8 cellular contexts compared by ENCODE assay signal in genomic region chr3:184361532-184361931, GRCh38. TPM values are rescaled to one million over a fixed set of nuclear protein-coding genes. Genes with fewer than 3 reads are reported as not detected.
DNase-seq lines count a peak whose midpoint lies in the region; ATAC-seq and TF ChIP-seq lines count a peak whose summit lies in the region.

Gene CLCN2 (minus strand): TSS chr3:184361605. CDS start chr3:184361479, 126 bp downstream.
Gene POLR2H (plus strand): TSS chr3:184361710. CDS start chr3:184363493, 1,783 bp downstream.

- H2AFZ ChIP-seq in PC-9 = peak within 1 kb of the TSS; percentile 98
- peak within 1 kb of the TSS; percentile 76 for H2AFZ ChIP-seq in trophoblast cell (ENCODE audit: insufficient read depth, low read length, poor library complexity)

- H3K36me3 ChIP-seq in PC-9 (ENCODE audit: low read depth) (peaks cover 13% of the 10 kb centered on the region), trophoblast cell (ENCODE audit: control insufficient read depth in 1 of 2, insufficient read depth in 2 of 2, low read length in 2 of 2) (peaks cover 9 to 15% of the 10 kb centered on the region in 2 experiments)

- no peaks in the 10 kb centered on the region for H3K9me3 Mint-ChIP-seq in activated naive CD8-positive, alpha-beta T cell treated with anti-CD3 and anti-CD28 coated beads for 36 hours

- no peak within 1 kb of the TSS for H3K23ac ChIP-seq in trophoblast cell (ENCODE audit: low read length)

- peak within 1 kb of the TSS; percentile 92 for H3K27ac Mint-ChIP-seq in activated naive CD8-positive, alpha-beta T cell treated with anti-CD3 and anti-CD28 coated beads for 36 hours

- peaks cover 18% of the 10 kb centered on the region for H4K20me1 ChIP-seq in PC-9 (ENCODE audit: insufficient read depth)

- H4K8ac ChIP-seq in trophoblast cell (ENCODE audit: low read depth, low read length) = peak within 1 kb of the TSS; percentile 76

- peaks cover 4% of the 10 kb centered on the region for H3K27me3 Mint-ChIP-seq in activated naive CD8-positive, alpha-beta T cell treated with anti-CD3 and anti-CD28 coated beads for 36 hours

- H3K4me1 Mint-ChIP-seq in activated naive CD8-positive, alpha-beta T cell treated with anti-CD3 and anti-CD28 coated beads for 36 hours = peaks cover 28% of the 10 kb centered on the region

- H3K9me2 ChIP-seq in PC-9 (ENCODE audit: insufficient read depth) = no peaks in the 10 kb centered on the region

- H3K27me3 ChIP-seq in PC-9 (ENCODE audit: insufficient read depth, low read depth) = no peaks in the 10 kb centered on the region
- H3K27me3 ChIP-seq in trophoblast cell (ENCODE audit: insufficient read depth, low read length) = no peaks in the 10 kb centered on the region

- H3K4ac ChIP-seq in trophoblast cell (ENCODE audit: low read depth, low read length) = peak within 1 kb of the TSS; percentile 84

- H4K12ac ChIP-seq in trophoblast cell (ENCODE audit: low read depth, low read length) = peak within 1 kb of the TSS; percentile 67

- peak within 1 kb of the TSS; percentile 75 for H3K9ac ChIP-seq in trophoblast cell (ENCODE audit: low read length)

- peak within 1 kb of the TSS; percentile 94 for H4K91ac ChIP-seq in trophoblast cell (ENCODE audit: low read depth, low read length)

- peak within 1 kb of the TSS; percentile 76 for H2BK5ac ChIP-seq in trophoblast cell (ENCODE audit: low read depth, low read length, poor library complexity)

- no CpG with 5 or more reads among the region's 56 CpGs for WGBS in trophoblast cell (ENCODE audit: extremely low coverage, insufficient coverage, insufficient read length)

- peak; percentile 37 for ATAC-seq in GM18868 (IDR thresholded peaks at IDR 0.05; ENCODE audit: unreplicated experiment)
- ATAC-seq in HG03175 (IDR thresholded peaks at IDR 0.05; ENCODE audit: unreplicated experiment) = peak; percentile 33
- peak; percentile 72 to 74 for ATAC-seq in left cardiac atrium
- no peak for ATAC-seq in HG03457 (IDR thresholded peaks at IDR 0.05; ENCODE audit: unreplicated experiment)

- H3K79me2 ChIP-seq in PC-9 (ENCODE audit: low read depth) (peaks cover 35% of the 10 kb centered on the region), trophoblast cell (ENCODE audit: control insufficient read depth, insufficient read depth, low read length, poor library complexity) (peaks cover 13% of the 10 kb centered on the region)

- peak within 1 kb of the TSS; percentile 39 for H2AK5ac ChIP-seq in trophoblast cell (ENCODE audit: low read length)

- BruUV-seq in PC-9 (replicated peaks; lab: Mats Ljungman, UMichigan) = no TSS peak

- peak within 1 kb of the TSS; percentile 83 for H3K14ac ChIP-seq in trophoblast cell (ENCODE audit: low read length)

- H3K79me1 ChIP-seq in trophoblast cell (ENCODE audit: low read length) = peaks cover 16% of the 10 kb centered on the region

- H3K4me3 ChIP-seq in PC-9 (peak within 1 kb of the TSS; percentile 85), trophoblast cell (ENCODE audit: low read depth, low read length) (peak within 1 kb of the TSS; percentile 83)

- H3K4me3 Mint-ChIP-seq in activated naive CD8-positive, alpha-beta T cell treated with anti-CD3 and anti-CD28 coated beads for 36 hours = peak within 1 kb of the TSS; percentile 96

- H3K4me2 ChIP-seq in PC-9 = peak within 1 kb of the TSS; percentile 99
- peak within 1 kb of the TSS; percentile 91 for H3K4me2 ChIP-seq in trophoblast cell (ENCODE audit: low read length)

- H3K27ac ChIP-seq in PC-9 = peak within 1 kb of the TSS; percentile 95
- H3K27ac ChIP-seq in trophoblast cell (ENCODE audit: low read depth, low read length) = peak within 1 kb of the TSS; percentile 95

- peak within 1 kb of the TSS; percentile 74 for H3K18ac ChIP-seq in trophoblast cell (ENCODE audit: low read length)

- TF ChIP-seq CTCF in PC-9 (conservative IDR thresholded peaks at IDR 0.05) = no peak

- H2BK12ac ChIP-seq in trophoblast cell (ENCODE audit: low read length) = peak within 1 kb of the TSS; percentile 42

- H3K9me3 ChIP-seq in PC-9 (ENCODE audit: insufficient read depth, low read depth) = no peaks in the 10 kb centered on the region
- H3K9me3 ChIP-seq in trophoblast cell (ENCODE audit: insufficient read depth, low read depth, low read length) = no peaks in the 10 kb centered on the region

- peak; percentile 82 for DNase-seq in AG20443 (ENCODE audit: low spot score)
- DNase-seq in PC-9 = peak in 1 of 2 experiments; percentile 86
- DNase-seq in activated naive CD8-positive, alpha-beta T cell treated with anti-CD3 and anti-CD28 coated beads for 36 hours = peak; percentile 69
- peak; percentile 70 for DNase-seq in left cardiac atrium
- peak in 1 of 2 donors; percentile 57 for DNase-seq in trophoblast cell

- H3K36me3 Mint-ChIP-seq in activated naive CD8-positive, alpha-beta T cell treated with anti-CD3 and anti-CD28 coated beads for 36 hours = peaks cover 25% of the 10 kb centered on the region

- intact Hi-C loops in PC-9 (cut with micrococcal nuclease; ENCODE audit: unreplicated experiment) (loop anchor here (5.0 kb wide), 2 partner anchors 184 to 344 kb away; partner anchors contain the start of gene ABCC5), left cardiac atrium (cut with DNase I) (no loop called here)

- POLR2A ChIA-PET in PC-9 (lab: Charles Lee; ENCODE audit: unreplicated experiment) = no interaction called here

- H3K4me1 ChIP-seq in PC-9 (replicated peaks; ENCODE audit: insufficient read depth) (peaks cover 22% of the 10 kb centered on the region), trophoblast cell (ENCODE audit: control insufficient read depth in 1 of 2, insufficient read depth in 2 of 2, low read length in 2 of 2) (peaks cover 5 to 6% of the 10 kb centered on the region in 2 experiments)

- H3F3A ChIP-seq in PC-9 (ENCODE audit: insufficient read depth, low read depth) = peaks cover 36% of the 10 kb centered on the region

- CTCF ChIA-PET in PC-9 (lab: Charles Lee) = interaction anchor here (0.5 to 2.8 kb wide), 3 partner anchors 10 to 466 kb away, joined by 3 to 17 read pairs (median 7); no protein-coding TSS in a partner anchor

- peak within 1 kb of the TSS; percentile 20 for H2BK120ac ChIP-seq in trophoblast cell (ENCODE audit: insufficient read depth, low read length, poor library complexity)

RNA-seq across cellular contexts. Expression of gene CLCN2, which starts in this region (rescaled TPM):
- total RNA-seq in PC-9 (2021) (27.1 and 33.0 TPM in 2 replicates), left cardiac atrium (1 to 10 TPM; 2.3 to 2.6 TPM)
- total RNA-seq in activated naive CD8-positive, alpha-beta T cell treated with anti-CD3 and anti-CD28 coated beads for 36 hours = 1 to 10 TPM; 5.0 to 6.8 TPM
- polyA plus RNA-seq in trophoblast cell (2013) = 7.0 and 7.3 TPM in 2 replicates

RNA-seq across cellular contexts. Expression of gene POLR2H, which starts in this region (rescaled TPM):
- total RNA-seq in PC-9 (2021) (153 and 167 TPM in 2 replicates), left cardiac atrium (10 to 100 TPM; 26.8 to 34.4 TPM)
- total RNA-seq in activated naive CD8-positive, alpha-beta T cell treated with anti-CD3 and anti-CD28 coated beads for 36 hours = 100 to 1,000 TPM; 175 to 177 TPM
- 85.6 and 90.5 TPM in 2 replicates for polyA plus RNA-seq in trophoblast cell (2013)
